16 cellular contexts compared by ENCODE assay signal in genomic region chr1:151273924-151274466, GRCh38.
"Had no signal": no experiment of that assay in that cellular context is flagged by ENCODE, and none has a peak within 500 bp of the region (broad histone marks: within the 10 kb centered on the region; RNA-seq: fewer than 3 reads in every experiment).

No MANE protein-coding gene starts in this region.

- H3K4me3 Mint-ChIP-seq: activated naive CD8-positive, alpha-beta T cell treated with anti-CD3 and anti-CD28 coated beads, Interleukin-2, amount 10 ng/mL, durations not matched to agents 7 days and 5 days; memory B cell had no signal

- ATAC-seq: heart right ventricle had no signal

- FAIRE-seq: colon, islet of Langerhans, small intestine had no signal

- H3K9me3 ChIP-seq: esophagus squamous epithelium, heart right ventricle, left ventricle myocardium inferior, right atrium auricular region, transverse colon had no signal

- H3K27ac Mint-ChIP-seq: activated naive CD8-positive, alpha-beta T cell treated with anti-CD3 and anti-CD28 coated beads, Interleukin-2, amount 10 ng/mL, durations not matched to agents 7 days and 5 days; memory B cell had no signal

- H3K27me3 Mint-ChIP-seq: activated naive CD8-positive, alpha-beta T cell treated with anti-CD3 and anti-CD28 coated beads, Interleukin-2, amount 10 ng/mL, durations not matched to agents 7 days and 5 days; memory B cell had no signal

- DNase-seq: activated CD4-positive, alpha-beta T cell treated with anti-CD3 and anti-CD28 coated beads, Interleukin-2, amount 50 U/mL, for 1 hour; activated CD4-positive, CD25-positive, alpha-beta regulatory T cell; activated effector memory CD4-positive, alpha-beta T cell treated with anti-CD3 and anti-CD28 coated beads, Interleukin-2, amount 50 U/mL, for 16 hours; activated naive CD8-positive, alpha-beta T cell treated with anti-CD3 and anti-CD28 coated beads, Interleukin-2, amount 10 ng/mL, durations not matched to agents 7 days and 5 days; activated T-cell treated with anti-CD3 and anti-CD28 coated beads, Interleukin-2, amount 50 U/mL, for 1 hour; aorta; esophagus squamous epithelium; foreskin fibroblast; heart right ventricle; left ventricle myocardium inferior; small intestine; transverse colon had no signal

- H3K9me3 Mint-ChIP-seq: activated naive CD8-positive, alpha-beta T cell treated with anti-CD3 and anti-CD28 coated beads, Interleukin-2, amount 10 ng/mL, durations not matched to agents 7 days and 5 days had no signal
